8 cellular contexts compared by ENCODE assay signal in the genomic region with DNA sequence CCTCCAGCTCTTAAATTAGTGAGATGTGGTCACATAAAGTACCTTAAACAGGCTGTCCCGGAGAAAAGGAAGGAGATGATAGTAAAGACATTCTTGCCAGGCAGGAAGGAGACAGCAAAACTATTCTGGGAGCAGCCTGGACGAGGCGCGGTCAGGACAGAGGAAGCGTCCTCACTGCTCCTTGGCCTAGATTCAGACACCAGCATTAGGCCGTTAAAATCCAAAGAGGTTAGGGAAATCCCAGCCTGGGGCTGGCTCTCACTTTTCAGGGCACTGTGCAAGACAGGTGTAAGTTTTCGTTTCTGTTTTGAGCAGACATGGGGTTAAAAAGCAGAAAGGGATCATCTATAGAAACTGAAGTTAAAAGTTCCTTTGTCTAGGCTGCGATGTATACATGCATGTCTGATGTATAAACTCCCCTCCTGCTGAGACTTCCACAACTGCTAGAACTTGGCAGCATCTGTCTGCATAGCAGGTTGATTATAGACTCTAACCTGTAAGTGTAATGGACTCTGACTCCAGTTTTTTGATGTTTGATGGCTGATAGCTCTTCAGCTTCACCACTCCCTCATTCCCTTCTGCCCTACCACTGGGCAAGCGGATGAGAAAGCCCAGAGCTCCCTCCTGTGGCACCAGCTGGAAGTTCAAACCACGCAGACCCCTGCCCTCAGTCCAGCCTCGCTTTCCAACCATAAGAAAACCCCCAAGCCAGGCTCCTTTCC. TPM values are rescaled to one million over a fixed set of nuclear protein-coding genes. Genes with fewer than 3 reads are reported as not detected.
DNase-seq lines count a peak whose midpoint lies in the region; ATAC-seq and TF ChIP-seq lines count a peak whose summit lies in the region.

No MANE protein-coding gene starts in this region.

- intact Hi-C loops in CD4-positive, alpha-beta T cell (cut with DNase I, micrococcal nuclease), result loop anchor here (1.0 to 10.0 kb wide), 8 partner anchors 70 to 443 kb away; no protein-coding TSS in a partner anchor
- intact Hi-C loops in thyroid gland (cut with DNase I), result loop anchor here (2.0 kb wide), 1 partner anchor 191 kb away; no protein-coding TSS in a partner anchor

- H3K27ac Mint-ChIP-seq in CD4-positive, alpha-beta T cell, result peak overlapping the region; percentile 85
- peak overlapping the region; percentile 72 to 77 for H3K27ac Mint-ChIP-seq in natural killer cell treated with Interleukin-12 subunit alpha and Interleukin-12 subunit beta and Interleukin-15 and Interleukin-18, amount 100 ng/mL, for 72 hours

- peaks cover 14% of the 10 kb centered on the region for H3K36me3 Mint-ChIP-seq in CD4-positive, alpha-beta T cell (ENCODE audit: low read depth)
- no peaks in the 10 kb centered on the region for H3K36me3 Mint-ChIP-seq in natural killer cell treated with Interleukin-12 subunit alpha and Interleukin-12 subunit beta and Interleukin-15 and Interleukin-18, amount 100 ng/mL, for 72 hours

- DNase-seq in CD4-positive, alpha-beta T cell, result peak; percentile 44 to 66 (median 54)
- DNase-seq in NCI-H748 treated with DMSO at 0.1 percent for 48 hours (lab: John Stamatoyannopoulos, UW), result peak; percentile 12
- DNase-seq in activated T-cell treated with anti-CD3 and anti-CD28 coated beads for 1 hour (ENCODE audit: low read depth), result peak; percentile 43
- DNase-seq in epithelial cell of proximal tubule (ENCODE audit: low read depth), result peak; percentile 19
- no peak for DNase-seq in natural killer cell treated with Interleukin-12 subunit alpha and Interleukin-12 subunit beta and Interleukin-15 and Interleukin-18, amount 100 ng/mL, for 72 hours (ENCODE audit: low spot score)
- DNase-seq in thyroid gland, result peak; percentile 62 to 68

- peaks cover 5 to 12% of the 10 kb centered on the region in 2 donors for H3K4me1 ChIP-seq in thyroid gland

- H3K4me3 Mint-ChIP-seq in CD4-positive, alpha-beta T cell, result peak overlapping the region; percentile 52
- peak overlapping the region; percentile 79 for H3K4me3 Mint-ChIP-seq in natural killer cell treated with Interleukin-12 subunit alpha and Interleukin-12 subunit beta and Interleukin-15 and Interleukin-18, amount 100 ng/mL, for 72 hours

- POLR2A ChIA-PET in CD4-positive, alpha-beta T cell (lab: Charles Lee), result interaction anchor here (0.8 to 4.4 kb wide), 18 partner anchors 15 to 250 kb away, joined by 3 to 68 read pairs (median 4); partner anchors contain the start of genes NIPAL3 and STPG1

- no peak for TF ChIP-seq POLR2A in thyroid gland (IDR thresholded peaks at IDR 0.05)

- no peak overlapping the region for H3K4me3 ChIP-seq in epithelial cell of proximal tubule (ENCODE audit: low read depth, low read length)
- no peak overlapping the region for H3K4me3 ChIP-seq in thyroid gland (replicated peaks in 1 of 3)

- H3K27me3 Mint-ChIP-seq in CD4-positive, alpha-beta T cell, result no peaks in the 10 kb centered on the region
- H3K27me3 Mint-ChIP-seq in natural killer cell treated with Interleukin-12 subunit alpha and Interleukin-12 subunit beta and Interleukin-15 and Interleukin-18, amount 100 ng/mL, for 72 hours, result peaks cover 0 to 30% of the 10 kb centered on the region in 2 donors

- ATAC-seq in CD4-positive, alpha-beta T cell (ENCODE audit: poor library complexity), result peak; percentile 79
- ATAC-seq in GM19035 (IDR thresholded peaks at IDR 0.05; ENCODE audit: unreplicated experiment) (peak; percentile 66), HG03196 (IDR thresholded peaks at IDR 0.05; ENCODE audit: unreplicated experiment) (peak; percentile 59)
- ATAC-seq in natural killer cell treated with Interleukin-12 subunit alpha and Interleukin-12 subunit beta and Interleukin-15 and Interleukin-18, amount 100 ng/mL, for 72 hours, result peak; percentile 74 to 81

- 44 to 59% methylated on average over 11 of the region's 11 CpGs for WGBS in thyroid gland, 2 donors

- H3K36me3 ChIP-seq in thyroid gland, result no peaks in the 10 kb centered on the region

- no peaks in the 10 kb centered on the region for H3K9me3 Mint-ChIP-seq in CD4-positive, alpha-beta T cell
- no peaks in the 10 kb centered on the region for H3K9me3 Mint-ChIP-seq in natural killer cell treated with Interleukin-12 subunit alpha and Interleukin-12 subunit beta and Interleukin-15 and Interleukin-18, amount 100 ng/mL, for 72 hours

- no peaks in the 10 kb centered on the region for H3K27me3 ChIP-seq in CD4-positive, alpha-beta T cell (ENCODE audit: control insufficient read depth, insufficient read depth, low read length)
- no peaks in the 10 kb centered on the region for H3K27me3 ChIP-seq in thyroid gland

- H3K9me3 ChIP-seq in CD4-positive, alpha-beta T cell (ENCODE audit: control insufficient read depth, low read length), result no peaks in the 10 kb centered on the region
- H3K9me3 ChIP-seq in thyroid gland, result no peaks in the 10 kb centered on the region

- TF ChIP-seq CTCF in CD4-positive, alpha-beta T cell (IDR thresholded peaks at IDR 0.05), result peak; percentile 75
- TF ChIP-seq CTCF in epithelial cell of proximal tubule (conservative IDR thresholded peaks at IDR 0.05; ENCODE audit: low read depth, low read length) (peak; percentile 89), thyroid gland (IDR thresholded peaks at IDR 0.05) (peak; percentile 17 to 79 (median 77))

- peaks cover 42% of the 10 kb centered on the region for H3K4me1 Mint-ChIP-seq in CD4-positive, alpha-beta T cell (ENCODE audit: low read depth)
- H3K4me1 Mint-ChIP-seq in natural killer cell treated with Interleukin-12 subunit alpha and Interleukin-12 subunit beta and Interleukin-15 and Interleukin-18, amount 100 ng/mL, for 72 hours (ENCODE audit: low read depth in 2 of 2), result peaks cover 11 to 14% of the 10 kb centered on the region in 2 donors

- peak overlapping the region; percentile 63 for H3K27ac ChIP-seq in CD4-positive, alpha-beta T cell (ENCODE audit: low read depth, low read length)
- peak overlapping the region; percentile 67 to 76 (median 73) for H3K27ac ChIP-seq in thyroid gland

- CTCF ChIA-PET in CD4-positive, alpha-beta T cell (lab: Charles Lee), result interaction anchor here (0.7 to 4.3 kb wide), 29 partner anchors 8 to 1970 kb away, joined by 3 to 126 read pairs (median 5); partner anchors contain the start of genes NIPAL3 and STPG1

RNA-seq across cellular contexts. Expression of gene STPG1, which starts 21.5 kb away (rescaled TPM):
- total RNA-seq in CD4-positive, alpha-beta T cell, result 1 to 10 TPM; 1.8 to 2.4 TPM
- 10.3 and 11.5 TPM in 2 replicates for total RNA-seq in epithelial cell of proximal tubule
- total RNA-seq in natural killer cell treated with Interleukin-12 subunit alpha and Interleukin-12 subunit beta and Interleukin-15 and Interleukin-18, amount 100 ng/mL, for 72 hours, result 1 to 10 TPM; 2.3 to 5.4 TPM
- 1 to 10 TPM; 5.2 to 8.9 (median 7.0) TPM for total RNA-seq in thyroid gland

RNA-seq across cellular contexts. Expression of gene NIPAL3, which starts 23.6 kb away (rescaled TPM):
- total RNA-seq in CD4-positive, alpha-beta T cell, result 10 to 100 TPM; 26.3 to 29.8 TPM
- total RNA-seq in epithelial cell of proximal tubule (21.3 and 32.5 TPM in 2 replicates), thyroid gland (100 to 1,000 TPM in 3 of 4 donors, 10 to 100 TPM in 1; 71.2 to 145 (median 121) TPM)
- 10 to 100 TPM; 22.0 to 28.1 TPM for total RNA-seq in natural killer cell treated with Interleukin-12 subunit alpha and Interleukin-12 subunit beta and Interleukin-15 and Interleukin-18, amount 100 ng/mL, for 72 hours
